ENCODE assay signal across 14 cellular contexts in genomic region chr7:65387893-65388292, GRCh38. TPM values are rescaled to one million over a fixed set of nuclear protein-coding genes. Genes with fewer than 3 reads are reported as not detected.
DNase-seq lines count a peak whose midpoint lies in the region; ATAC-seq, FAIRE-seq and TF ChIP-seq lines count a peak whose summit lies in the region.
"Had no signal": no experiment of that assay in that cellular context is flagged by ENCODE, and none has a peak within 500 bp of the region (broad histone marks: within the 10 kb centered on the region; RNA-seq: fewer than 3 reads in every experiment).

No MANE protein-coding gene starts in this region.

- peaks cover 96% of the 10 kb centered on the region for H3K79me2 ChIP-seq in SU-DHL-6 (ENCODE audit: insufficient read depth, low read length)

- H3K27me3 ChIP-seq in SU-DHL-6 (ENCODE audit: low read length) (no peaks in the 10 kb centered on the region), spleen (replicated peaks in 1 of 7) (no peaks in the 10 kb centered on the region)

- peak overlapping the region; percentile 17; the same call in 1 of the 2 replicates for H3K27ac ChIP-seq in SU-DHL-6 (ENCODE audit: low read depth, low read length)
- H3K27ac ChIP-seq in spleen: peak overlapping the region in 6 of 8 donors; percentile 10 to 59 (median 20)

- 61 to 89% (median 86%) methylated on average over 2 of the region's 2 CpGs for WGBS in spleen, 5 donors

- FAIRE-seq in GM12892 (lab: Jason Lieb, UNC): peak; percentile 5
- FAIRE-seq: K562 had no signal

- H4K20me1 ChIP-seq in SU-DHL-6 (ENCODE audit: low read depth, low read length): peaks cover 34% of the 10 kb centered on the region

- H3K4me3 ChIP-seq in SU-DHL-6 (ENCODE audit: insufficient read depth, low read length, poor library complexity, severe bottlenecking) (no peak overlapping the region), spleen (no peak overlapping the region)
- H3K4me3 ChIP-seq: K562 had no signal

- H3K4me2 ChIP-seq in SU-DHL-6 (ENCODE audit: low read depth, low read length, poor library complexity, severe bottlenecking): peak overlapping the region; percentile 6

- no peak overlapping the region for H2AFZ ChIP-seq in SU-DHL-6 (ENCODE audit: low read depth, low read length, severe bottlenecking)

- H3K36me3 ChIP-seq in SU-DHL-6 (ENCODE audit: low read length) (peaks cover 34% of the 10 kb centered on the region), spleen (peaks cover 0 to 63% (median 32%) of the 10 kb centered on the region in 6 donors)

- ATAC-seq in HG02840 (IDR thresholded peaks at IDR 0.05; ENCODE audit: low FRiP score, unreplicated experiment) (peak; percentile 53), HG03520 (IDR thresholded peaks at IDR 0.05; ENCODE audit: unreplicated experiment) (no peak)
- ATAC-seq: K562, SK-N-SH treated with all-trans-retinoic acid at 6 μM for 48 hours had no signal

- peaks cover 0 to 53% (median 10%) of the 10 kb centered on the region in 6 donors for H3K4me1 ChIP-seq in spleen

- no peaks in the 10 kb centered on the region for H3K9me2 ChIP-seq in SU-DHL-6 (replicated peaks; ENCODE audit: insufficient read depth, low read length)

- H3K9ac ChIP-seq in SU-DHL-6 (ENCODE audit: low read length): no peak overlapping the region

- DNase-seq in GM12892 (ENCODE audit: insufficient read length): no peak
- DNase-seq in spleen: no peak
- no peak for DNase-seq in NCI-H1417 (lab: John Stamatoyannopoulos, UW)
- DNase-seq in NCI-H524 treated with DMSO at 0.1 percent for 48 hours (lab: John Stamatoyannopoulos, UW): no peak
- DNase-seq: NCI-H1436 treated with DMSO at 0.1 percent for 48 hours, NCI-H2081, NCI-H2227 treated with DMSO at 0.1 percent for 48 hours, NCI-H524, SHP77 had no signal

- TF ChIP-seq CTCF in SU-DHL-6 (IDR thresholded peaks at IDR 0.05; ENCODE audit: insufficient read depth, low read length, poor library complexity, severe bottlenecking) (no peak), spleen (IDR thresholded peaks at IDR 0.05 in 8 of 11, conservative IDR thresholded peaks at IDR 0.05 in 3 of 11) (no peak)

- intact Hi-C loops in spleen (cut with DNase I; ENCODE audit: low total_unique reads): no loop called here

- no peaks in the 10 kb centered on the region for H3K9me3 ChIP-seq in SU-DHL-6 (ENCODE audit: insufficient read depth, low read length)
- H3K9me3 ChIP-seq in spleen: peaks cover 0 to 9% (median 0%) of the 10 kb centered on the region in 8 donors

- TF ChIP-seq POLR2A in GM12892 (IDR thresholded peaks at IDR 0.05; ENCODE audit: low read depth, low read length) (no peak), spleen (IDR thresholded peaks at IDR 0.05) (no peak)

- H3F3A ChIP-seq in SU-DHL-6 (ENCODE audit: insufficient read depth): peaks cover 14% of the 10 kb centered on the region; the same call in 1 of the 2 replicates

RNA-seq across cellular contexts. Expression of gene ZNF92, which starts 14.2 kb away (rescaled TPM):
- 13.2 TPM for polyA plus RNA-seq in GM12892 (2012; ENCODE audit: missing spikeins)
- 10 to 100 TPM; 11.2 to 23.0 (median 15.0) TPM for total RNA-seq in spleen
- polyA plus RNA-seq in spleen: 1 to 10 TPM; 6.6 to 9.8 (median 8.2) TPM
